26 cellular contexts compared by ENCODE assay signal in genomic region chr12:19179986-19180385, GRCh38.
"Had no signal": no experiment of that assay in that cellular context is flagged by ENCODE, and none has a peak within 500 bp of the region (broad histone marks: within the 10 kb centered on the region; RNA-seq: fewer than 3 reads in every experiment).

No MANE protein-coding gene starts in this region.

- ATAC-seq: activated CD8-positive, alpha-beta T cell treated with anti-CD3 and anti-CD28 coated beads, Interleukin-2, amount 10 ng/mL, durations not matched to agents 7 days and 5 days; body of pancreas; effector memory CD8-positive, alpha-beta T cell; gastrocnemius medialis; natural killer cell; T-cell had no signal

- DNase-seq: activated CD4-positive, alpha-beta T cell treated with anti-CD3 and anti-CD28 coated beads for 1 hour; activated CD4-positive, alpha-beta T cell treated with anti-CD3 and anti-CD28 coated beads, Interleukin-2, amount 50 U/mL, for 1 hour; activated CD8-positive, alpha-beta T cell treated with anti-CD3 and anti-CD28 coated beads, Interleukin-2, amount 10 ng/mL, durations not matched to agents 7 days and 5 days; activated gamma-delta T cell; activated naive CD4-positive, alpha-beta T cell treated with anti-CD3 and anti-CD28 coated beads, Interleukin-2, amount 50 U/mL, for 16 hours; anterior cingulate cortex; body of pancreas; caudate nucleus; effector memory CD8-positive, alpha-beta T cell; gastrocnemius medialis; head of caudate nucleus; left ventricle myocardium superior; mammary epithelial cell; natural killer cell; nucleus accumbens; stimulated activated CD4-positive, alpha-beta T cell treated with anti-CD3 and anti-CD28 coated beads, Interleukin-12 subunit alpha, Interleukin-12 subunit beta, amount 100 ng/mL, for 4 hours; stimulated activated CD4-positive, alpha-beta T cell treated with anti-CD3 and anti-CD28 coated beads, Interleukin-4, amount 100 ng/mL, for 4 hours; T-cell; WERI-Rb-1 had no signal

- H3K9me3 ChIP-seq: body of pancreas, esophagus muscularis mucosa, gastrocnemius medialis, tibial nerve had no signal

- H3K27me3 Mint-ChIP-seq: effector memory CD8-positive, alpha-beta T cell; stimulated activated naive CD8-positive, alpha-beta T cell treated with anti-CD3 and anti-CD28 coated beads, Interleukin-15, Interleukin-2, amounts not matched to agents 100 ng/mL and 50 ng/mL, for 24 hours; T-cell had no signal

- FAIRE-seq: TTC549 had no signal

- H3K36me3 Mint-ChIP-seq: mesothelial cell of epicardium, natural killer cell, T-cell had no signal

- H3K4me1 Mint-ChIP-seq: natural killer cell, T-cell had no signal

- H3K27ac Mint-ChIP-seq: activated CD8-positive, alpha-beta T cell treated with anti-CD3 and anti-CD28 coated beads, Interleukin-2, amount 10 ng/mL, durations not matched to agents 7 days and 5 days; activated T-helper 1 cell treated with anti-CD3 and anti-CD28 coated beads, Interleukin-12 subunit alpha, Interleukin-12 subunit beta, Interleukin-2, Interleukin-4 antibody, amounts not matched to agents 30 ng/mL and 10 ng/mL and 1 ng/mL, durations not matched to agents 14 hours and 24 hours and 36 hours; mesothelial cell of epicardium; natural killer cell; stimulated activated naive CD8-positive, alpha-beta T cell treated with anti-CD3 and anti-CD28 coated beads, Interleukin-15, Interleukin-2, amounts not matched to agents 100 ng/mL and 50 ng/mL, for 24 hours; T-cell had no signal

- H3K36me3 ChIP-seq: esophagus muscularis mucosa, gastrocnemius medialis, tibial nerve had no signal

- H3K4me3 ChIP-seq: body of pancreas, esophagus muscularis mucosa, gastrocnemius medialis, tibial nerve had no signal

- H3K4me3 Mint-ChIP-seq: activated CD8-positive, alpha-beta T cell treated with anti-CD3 and anti-CD28 coated beads, Interleukin-2, amount 10 ng/mL, durations not matched to agents 7 days and 5 days; activated T-helper 1 cell treated with anti-CD3 and anti-CD28 coated beads, Interleukin-12 subunit alpha, Interleukin-12 subunit beta, Interleukin-2, Interleukin-4 antibody, amounts not matched to agents 30 ng/mL and 10 ng/mL and 1 ng/mL, durations not matched to agents 14 hours and 24 hours and 36 hours; effector memory CD8-positive, alpha-beta T cell; mesothelial cell of epicardium; natural killer cell; stimulated activated naive CD8-positive, alpha-beta T cell treated with anti-CD3 and anti-CD28 coated beads, Interleukin-15, Interleukin-2, amounts not matched to agents 100 ng/mL and 50 ng/mL, for 24 hours; T-cell had no signal

- H3K27ac ChIP-seq: body of pancreas, esophagus muscularis mucosa, gastrocnemius medialis, parathyroid adenoma, tibial nerve, WERI-Rb-1 had no signal

- H3K27me3 ChIP-seq: body of pancreas, esophagus muscularis mucosa, gastrocnemius medialis, tibial nerve had no signal

- H3K4me1 ChIP-seq: body of pancreas, gastrocnemius medialis had no signal

- H3K9me3 Mint-ChIP-seq: activated T-helper 1 cell treated with anti-CD3 and anti-CD28 coated beads, Interleukin-12 subunit alpha, Interleukin-12 subunit beta, Interleukin-2, Interleukin-4 antibody, amounts not matched to agents 30 ng/mL and 10 ng/mL and 1 ng/mL, durations not matched to agents 14 hours and 24 hours and 36 hours; effector memory CD8-positive, alpha-beta T cell; mesothelial cell of epicardium; natural killer cell; stimulated activated naive CD8-positive, alpha-beta T cell treated with anti-CD3 and anti-CD28 coated beads, Interleukin-15, Interleukin-2, amounts not matched to agents 100 ng/mL and 50 ng/mL, for 24 hours; T-cell had no signal
